ENCODE assay signal across 8 cellular contexts in the genomic region with DNA sequence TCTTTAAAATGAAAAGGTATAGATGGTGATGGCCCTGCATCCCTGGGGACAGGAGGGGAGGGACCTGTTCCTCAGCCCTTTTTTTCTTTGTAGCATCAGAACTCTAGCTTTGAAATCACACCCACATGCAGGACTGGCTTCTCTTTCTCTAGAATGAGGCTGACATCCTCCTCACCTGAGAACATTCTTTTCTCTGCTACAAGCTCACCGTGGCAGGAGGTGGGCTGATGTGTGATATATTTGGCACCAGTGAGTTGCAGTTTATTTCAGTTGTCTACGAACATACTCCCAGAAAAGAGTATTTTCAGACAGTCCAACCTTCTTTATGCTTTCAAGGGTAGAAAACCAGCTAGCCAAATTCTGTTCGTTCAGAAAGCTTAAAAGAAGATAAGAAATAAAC. TPM values are rescaled to one million over a fixed set of nuclear protein-coding genes. Genes with fewer than 3 reads are reported as not detected.
"Had no signal": no experiment of that assay in that cellular context is flagged by ENCODE, and none has a peak within 500 bp of the region (broad histone marks: within the 10 kb centered on the region; RNA-seq: fewer than 3 reads in every experiment).

No MANE protein-coding gene starts in this region.

- H3K27ac ChIP-seq: GM23248, HL-60 had no signal

- H3K36me3 ChIP-seq: HAP-1 had no signal

- ATAC-seq: HCT116, HepG2 had no signal

- H3K4me3 ChIP-seq: GM23248, HAP-1 had no signal

- DNase-seq: GM23248, GOT3, H7, HFFc6 had no signal

- H3K4me1 ChIP-seq: HAP-1 had no signal

RNA-seq across cellular contexts. Expression of gene RARB, which starts 43.6 kb away (rescaled TPM):
- total RNA-seq: GM23248, HepG2 had no signal
